In genomic region chr20:57047281-57048026, GRCh38 we compare ENCODE assay signal across 10 cellular contexts.
DNase-seq lines count a peak whose midpoint lies in the region; ATAC-seq and TF ChIP-seq lines count a peak whose summit lies in the region.
"Had no signal": no experiment of that assay in that cellular context is flagged by ENCODE, and none has a peak within 500 bp of the region (broad histone marks: within the 10 kb centered on the region; RNA-seq: fewer than 3 reads in every experiment).

No MANE protein-coding gene starts in this region.

- peak; percentile 70 for ATAC-seq in esophagus mucosa
- no peak for ATAC-seq in HG03520 (IDR thresholded peaks at IDR 0.05; ENCODE audit: unreplicated experiment)
- ATAC-seq in HG02970 (IDR thresholded peaks at IDR 0.05; ENCODE audit: low FRiP score, unreplicated experiment), result no peak

- H3K27ac ChIP-seq in H9 (ENCODE audit: insufficient read length, low read depth, low read length), result no peak overlapping the region
- H3K27ac ChIP-seq in OCI-LY3 (ENCODE audit: low read length), result no peak overlapping the region
- H3K27ac ChIP-seq: stomach had no signal

- no peak overlapping the region for H3T11ph ChIP-seq in H9 (ENCODE audit: low read length)

- H4K20me1 ChIP-seq in H9 (ENCODE audit: control insufficient read depth, insufficient read depth, insufficient read length) (no peaks in the 10 kb centered on the region), OCI-LY3 (ENCODE audit: insufficient read depth, low read length) (no peaks in the 10 kb centered on the region)

- no peaks in the 10 kb centered on the region for H3K79me2 ChIP-seq in H9 (ENCODE audit: insufficient read depth, low read length)
- no peaks in the 10 kb centered on the region for H3K79me2 ChIP-seq in OCI-LY3 (ENCODE audit: low read length)

- no peak overlapping the region for H4K8ac ChIP-seq in H9 (replicated peaks; ENCODE audit: insufficient read length, low read depth, low read length)

- no peaks in the 10 kb centered on the region for H3K79me1 ChIP-seq in H9 (ENCODE audit: insufficient read depth, low read depth, low read length, poor library complexity, severe bottlenecking)

- H3K27me3 Mint-ChIP-seq in H9 (ENCODE audit: low read depth) (no peaks in the 10 kb centered on the region), type B pancreatic cell (no peaks in the 10 kb centered on the region)
- H3K27me3 Mint-ChIP-seq: activated CD4-positive, alpha-beta T cell treated with anti-CD3 and anti-CD28 coated beads, Interleukin-2, amount 10 ng/mL, durations not matched to agents 7 days and 5 days had no signal

- H3K4me3 ChIP-seq in OCI-LY3 (ENCODE audit: low read length), result peak overlapping the region; percentile 26
- H3K4me3 ChIP-seq: stomach had no signal

- no peak overlapping the region for H3K4me2 ChIP-seq in H9 (ENCODE audit: insufficient read depth, insufficient read length, low read length)
- peak overlapping the region; percentile 54 for H3K4me2 ChIP-seq in OCI-LY3 (ENCODE audit: low read length)

- TF ChIP-seq CTCF in H9 (conservative IDR thresholded peaks at IDR 0.05) (0 out of 3 replicates have a peak, but pooled peaks have one; percentile 12), OCI-LY3 (IDR thresholded peaks at IDR 0.05; ENCODE audit: low read depth, low read length) (peak; percentile 72), type B pancreatic cell (conservative IDR thresholded peaks at IDR 0.05) (peak; percentile 43)

- H3K4ac ChIP-seq in H9 (ENCODE audit: low read depth, low read length), result no peak overlapping the region

- H3K9me3 ChIP-seq in H9 (ENCODE audit: control insufficient read depth, low read depth, low read length) (no peaks in the 10 kb centered on the region), OCI-LY3 (ENCODE audit: insufficient read depth, low read length) (no peaks in the 10 kb centered on the region)
- H3K9me3 ChIP-seq: stomach had no signal

- peaks cover 0 to 14% of the 10 kb centered on the region in 2 experiments; a peak in 2 of 4 replicates for H3K4me1 Mint-ChIP-seq in H9
- H3K4me1 Mint-ChIP-seq in type B pancreatic cell (ENCODE audit: unreplicated experiment), result peaks cover 8% of the 10 kb centered on the region
- H3K4me1 Mint-ChIP-seq: activated CD4-positive, alpha-beta T cell treated with anti-CD3 and anti-CD28 coated beads, Interleukin-2, amount 10 ng/mL, durations not matched to agents 7 days and 5 days had no signal

- no peak overlapping the region for H3K18ac ChIP-seq in H9 (ENCODE audit: insufficient read length, low read depth, low read length)

- H3K27me3 ChIP-seq in H9 (ENCODE audit: insufficient read depth, low read length) (no peaks in the 10 kb centered on the region), OCI-LY3 (ENCODE audit: low read depth, low read length) (peaks cover 28% of the 10 kb centered on the region)

- no peak overlapping the region for H2BK12ac ChIP-seq in H9 (ENCODE audit: insufficient read length, low read depth, low read length)

- WGBS in H9 (ENCODE audit: extremely low coverage, insufficient read length, low lambda C conversion rate), result no CpG with 5 or more reads among the region's 20 CpGs

- H3K4me3 Mint-ChIP-seq in H9 (no peak overlapping the region), type B pancreatic cell (peak overlapping the region; percentile 57)
- H3K4me3 Mint-ChIP-seq: activated CD4-positive, alpha-beta T cell treated with anti-CD3 and anti-CD28 coated beads, Interleukin-2, amount 10 ng/mL, durations not matched to agents 7 days and 5 days had no signal

- H3K14ac ChIP-seq in H9 (ENCODE audit: insufficient read depth, low read length), result no peak overlapping the region

- DNase-seq in H9, result no peak
- no peak for DNase-seq in type B pancreatic cell (ENCODE audit: extremely low spot score, unreplicated experiment)
- no peak for DNase-seq in LoVo (ENCODE audit: low spot score)
- DNase-seq: NCI-H187 treated with DMSO at 0.1 percent for 48 hours, stomach had no signal

- no peak overlapping the region for H3K9ac ChIP-seq in H9 (ENCODE audit: extremely low read depth, insufficient read length, low read length)
- peak overlapping the region; percentile 3; the same call in 1 of the 2 replicates for H3K9ac ChIP-seq in OCI-LY3 (ENCODE audit: low read length)

- H3K27ac Mint-ChIP-seq in H9 (no peak overlapping the region), type B pancreatic cell (peak overlapping the region; percentile 94)
- H3K27ac Mint-ChIP-seq: activated CD4-positive, alpha-beta T cell treated with anti-CD3 and anti-CD28 coated beads, Interleukin-2, amount 10 ng/mL, durations not matched to agents 7 days and 5 days had no signal

- H3K4me1 ChIP-seq in H9 (ENCODE audit: insufficient read depth, low read length), result no peaks in the 10 kb centered on the region
- peaks cover 18% of the 10 kb centered on the region for H3K4me1 ChIP-seq in OCI-LY3 (ENCODE audit: low read length)

- no peaks in the 10 kb centered on the region for H3K23me2 ChIP-seq in H9 (ENCODE audit: insufficient read length, low read depth, low read length, poor library complexity, severe bottlenecking)

- no peaks in the 10 kb centered on the region for H3K36me3 ChIP-seq in OCI-LY3 (replicated peaks; ENCODE audit: low read depth, low read length)
- H3K36me3 ChIP-seq: stomach had no signal

- H2BK120ac ChIP-seq in H9 (ENCODE audit: low read depth, low read length, poor library complexity, severe bottlenecking), result no peak overlapping the region

- H2BK15ac ChIP-seq in H9 (ENCODE audit: low read depth, low read length), result no peak overlapping the region

- H3K36me3 Mint-ChIP-seq in H9 (ENCODE audit: insufficient read depth in 1 of 3, low read depth in 3 of 3) (no peaks in the 10 kb centered on the region), type B pancreatic cell (no peaks in the 10 kb centered on the region)

- H4K91ac ChIP-seq in H9 (ENCODE audit: insufficient read length, low read depth, low read length), result no peak overlapping the region

- no peaks in the 10 kb centered on the region; a peak in 1 of 5 replicates for H3K9me3 Mint-ChIP-seq in H9
- H3K9me3 Mint-ChIP-seq in type B pancreatic cell, result no peaks in the 10 kb centered on the region
- H3K9me3 Mint-ChIP-seq: activated CD4-positive, alpha-beta T cell treated with anti-CD3 and anti-CD28 coated beads, Interleukin-2, amount 10 ng/mL, durations not matched to agents 7 days and 5 days had no signal

- no peak overlapping the region for H4K5ac ChIP-seq in H9 (ENCODE audit: insufficient read length, low read depth, low read length)

- no peak overlapping the region for H2AK5ac ChIP-seq in H9 (ENCODE audit: insufficient read length, low read length)

- H2BK5ac ChIP-seq in H9 (ENCODE audit: insufficient read length, low read length), result no peak overlapping the region

- no peak overlapping the region for H3K23ac ChIP-seq in H9 (ENCODE audit: insufficient read length, low read depth, low read length)

- no peak overlapping the region for H3K56ac ChIP-seq in H9 (ENCODE audit: insufficient read length, low read depth, low read length)

- H2AFZ ChIP-seq in H9 (ENCODE audit: low read length), result no peak overlapping the region
- H2AFZ ChIP-seq in OCI-LY3 (ENCODE audit: low read depth, low read length), result peak overlapping the region; percentile 61

- H2BK20ac ChIP-seq in H9 (ENCODE audit: low read depth, low read length, poor library complexity, severe bottlenecking), result no peak overlapping the region

Comparison
In these comparisons a context has a peak if more than half of its experiments do, and no peak if none do; other contexts are left out.
1. CTCF ChIP-seq: peak in every context shown above with its lines; median percentile 72 in OCI-LY3; 43 in type B pancreatic cell; 12 in H9.